In the genomic region with DNA sequence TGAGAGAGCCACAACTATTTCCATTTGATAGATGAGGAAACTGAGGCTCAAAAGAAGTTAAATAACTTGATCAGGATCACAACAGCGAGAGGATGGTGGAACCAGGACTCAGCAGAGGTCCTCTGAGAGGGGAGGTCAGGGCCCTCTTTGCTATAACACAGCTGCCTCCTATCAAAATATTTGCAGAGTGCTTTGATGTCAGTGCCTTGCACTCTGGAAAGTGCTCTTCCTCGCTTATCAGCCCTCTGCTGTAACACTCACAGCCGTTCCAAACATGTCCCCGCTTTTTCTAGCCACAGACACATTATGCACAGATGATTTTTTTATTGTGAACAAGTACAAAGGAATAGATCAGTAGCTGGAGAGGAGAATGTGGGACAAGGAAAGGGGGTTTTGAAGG, we compare ENCODE assay signal across 1 cellular context.
TF ChIP-seq lines count a peak whose summit lies in the region.

No MANE protein-coding gene starts in this region.

TF ChIP-seq in HepG2, 621 proteins besides CTCF, POLR2A, EP300 and RAD21 (continued from another document and continues in another):
- peak; percentile 73 for TF ChIP-seq PAXIP1 (CRISPR knock-in tag; conservative IDR thresholded peaks at IDR 0.05)
- TF ChIP-seq SNAPC5 (CRISPR knock-in tag; IDR thresholded peaks at IDR 0.05; ENCODE audit: borderline replicate concordance), result no peak
- TF ChIP-seq SMAD3 (CRISPR knock-in tag; IDR thresholded peaks at IDR 0.05), result peak; percentile 16; the same call in 1 of the 2 replicates
- no peak for TF ChIP-seq BRD4 (CRISPR knock-in tag; IDR thresholded peaks at IDR 0.05)
- TF ChIP-seq ZNF263 (CRISPR knock-in tag; IDR thresholded peaks at IDR 0.05), result peak; percentile 65; the same call in 1 of the 2 replicates
- peak; percentile 13; the same call in 1 of the 2 replicates for TF ChIP-seq ZNF574 (CRISPR knock-in tag; IDR thresholded peaks at IDR 0.05)
- TF ChIP-seq ZFP36 (IDR thresholded peaks at IDR 0.05; ENCODE audit: borderline replicate concordance, low read depth, low read length, partially characterized antibody), result no peak
- peak; percentile 25; the same call in 1 of the 2 replicates for TF ChIP-seq ZNF609 (CRISPR knock-in tag; IDR thresholded peaks at IDR 0.05; ENCODE audit: borderline replicate concordance)
- TF ChIP-seq POGK (CRISPR knock-in tag; conservative IDR thresholded peaks at IDR 0.05), result no peak
- no peak for TF ChIP-seq MNT (IDR thresholded peaks at IDR 0.05)
- TF ChIP-seq SMAD1 (CRISPR knock-in tag; IDR thresholded peaks at IDR 0.05; ENCODE audit: borderline replicate concordance, low read depth), result no peak
- peak; percentile 26; the same call in 1 of the 2 replicates for TF ChIP-seq RXRA (CRISPR knock-in tag; IDR thresholded peaks at IDR 0.05)
- no peak for TF ChIP-seq ZNF383 (CRISPR knock-in tag; IDR thresholded peaks at IDR 0.05; ENCODE audit: borderline replicate concordance)
- 0 out of 2 replicates have a peak, but pooled peaks have one; percentile 13 for TF ChIP-seq ZNF556 (CRISPR knock-in tag; IDR thresholded peaks at IDR 0.05; ENCODE audit: borderline replicate concordance)
- TF ChIP-seq ZNF225 (CRISPR knock-in tag; IDR thresholded peaks at IDR 0.05), result no peak
- 0 out of 2 replicates have a peak, but pooled peaks have one; percentile 6 for TF ChIP-seq MYPOP (CRISPR knock-in tag; IDR thresholded peaks at IDR 0.05)
- TF ChIP-seq NFAT5 (CRISPR knock-in tag; IDR thresholded peaks at IDR 0.05), result no peak
- TF ChIP-seq ZNF264 (CRISPR knock-in tag; IDR thresholded peaks at IDR 0.05), result no peak
- TF ChIP-seq ZNF713 (CRISPR knock-in tag; IDR thresholded peaks at IDR 0.05), result no peak
- TF ChIP-seq SALL1 (CRISPR knock-in tag; IDR thresholded peaks at IDR 0.05), result peak; percentile 54; the same call in 1 of the 2 replicates
- no peak for TF ChIP-seq ZFAT (CRISPR knock-in tag; conservative IDR thresholded peaks at IDR 0.05)
- peak; percentile 78 for TF ChIP-seq ISL2 (CRISPR knock-in tag; IDR thresholded peaks at IDR 0.05)
- TF ChIP-seq HDAC2 (CRISPR knock-in tag; IDR thresholded peaks at IDR 0.05), result peak; percentile 67
- TF ChIP-seq SOX5 (CRISPR knock-in tag; IDR thresholded peaks at IDR 0.05; ENCODE audit: borderline replicate concordance), result peak; percentile 49; the same call in 1 of the 2 replicates
- TF ChIP-seq, protein P1, sequence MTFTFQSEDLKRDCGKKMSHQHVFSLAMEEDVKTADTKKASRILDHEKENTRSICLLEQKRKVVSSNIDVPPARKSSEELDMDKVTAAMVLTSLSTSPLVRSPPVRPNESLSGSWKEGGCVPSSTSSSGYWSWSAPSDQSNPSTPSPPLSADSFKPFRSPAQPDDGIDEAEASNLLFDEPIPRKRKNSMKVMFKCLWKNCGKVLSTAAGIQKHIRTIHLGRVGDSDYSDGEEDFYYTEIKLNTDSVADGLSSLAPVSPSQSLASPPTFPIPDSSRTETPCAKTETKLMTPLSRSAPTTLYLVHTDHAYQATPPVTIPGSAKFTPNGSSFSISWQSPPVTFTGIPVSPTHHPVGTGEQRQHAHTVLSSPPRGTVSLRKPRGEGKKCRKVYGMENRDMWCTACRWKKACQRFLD (CRISPR knock-in tag; IDR thresholded peaks at IDR 0.05; ENCODE audit: borderline replicate concordance), result no peak
- TF ChIP-seq ZBTB43 (CRISPR knock-in tag; conservative IDR thresholded peaks at IDR 0.05), result peak; percentile 92
